In the genomic region with DNA sequence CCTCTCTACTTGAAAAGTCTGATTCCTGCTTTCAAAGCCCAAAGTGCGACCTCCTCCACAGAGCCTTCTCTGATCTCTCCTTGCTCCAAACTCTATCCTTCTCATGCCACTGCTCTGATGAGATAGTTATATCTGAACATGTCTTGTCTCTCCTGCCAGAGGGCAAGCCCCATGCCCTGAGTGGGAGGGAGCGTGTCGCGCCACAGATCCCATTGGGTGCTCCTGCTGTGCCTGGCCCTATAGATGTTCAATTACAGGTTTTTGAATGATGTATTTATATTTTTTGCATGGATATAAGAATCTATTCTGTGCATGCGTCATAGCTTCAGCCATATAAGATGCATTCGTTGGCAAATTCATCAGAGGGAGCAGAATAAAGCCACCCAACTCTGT, we compare ENCODE assay signal across 18 cellular contexts. TPM values are rescaled to one million over a fixed set of nuclear protein-coding genes. Genes with fewer than 3 reads are reported as not detected.
DNase-seq lines count a peak whose midpoint lies in the region; TF ChIP-seq lines count a peak whose summit lies in the region.
"Had no signal": no experiment of that assay in that cellular context is flagged by ENCODE, and none has a peak within 500 bp of the region (broad histone marks: within the 10 kb centered on the region; RNA-seq: fewer than 3 reads in every experiment).

No MANE protein-coding gene starts in this region.

- H3K4me3 ChIP-seq in breast epithelium (no peak overlapping the region), coronary artery (no peak overlapping the region)
- H3K4me3 ChIP-seq: right lobe of liver had no signal

- H3K4me1 Mint-ChIP-seq in MCF 10A (ENCODE audit: insufficient read depth, unreplicated experiment) (no peaks in the 10 kb centered on the region), nephron (peaks cover 86% of the 10 kb centered on the region)
- no peaks in the 10 kb centered on the region for H3K4me1 Mint-ChIP-seq in activated naive CD8-positive, alpha-beta T cell treated with anti-CD3 and anti-CD28 coated beads for 36 hours
- H3K4me1 Mint-ChIP-seq in activated CD4-positive, alpha-beta T cell treated with anti-CD3 and anti-CD28 coated beads, Interleukin-2, amount 10 ng/mL, durations not matched to agents 24 days and 14 days = no peaks in the 10 kb centered on the region
- no peaks in the 10 kb centered on the region for H3K4me1 Mint-ChIP-seq in activated naive CD4-positive, alpha-beta T cell treated with anti-CD3 and anti-CD28 coated beads for 36 hours (ENCODE audit: low read depth)

- BruUV-seq in MCF 10A (replicated peaks; lab: Mats Ljungman, UMichigan) = no TSS peak

- no peaks in the 10 kb centered on the region for H3K27me3 ChIP-seq in breast epithelium
- H3K27me3 ChIP-seq: right lobe of liver had no signal

- POLR2A ChIA-PET in MCF 10A (lab: Yijun Ruan, JAX) = no interaction called here

- CTCF ChIA-PET in MCF 10A (lab: Yijun Ruan, JAX) = interaction anchor here (1.1 kb wide), 1 partner anchor 52 kb away, joined by 3 read pairs; no protein-coding TSS in a partner anchor
- CTCF ChIA-PET in activated naive CD4-positive, alpha-beta T cell treated with anti-CD3 and anti-CD28 coated beads for 36 hours (lab: Charles Lee) = no interaction called here

- H3K36me3 Mint-ChIP-seq in MCF 10A (ENCODE audit: insufficient read depth, unreplicated experiment) = no peaks in the 10 kb centered on the region
- H3K36me3 Mint-ChIP-seq in nephron (ENCODE audit: low read depth) = no peaks in the 10 kb centered on the region
- H3K36me3 Mint-ChIP-seq in activated naive CD8-positive, alpha-beta T cell treated with anti-CD3 and anti-CD28 coated beads for 36 hours = no peaks in the 10 kb centered on the region
- no peaks in the 10 kb centered on the region for H3K36me3 Mint-ChIP-seq in activated CD4-positive, alpha-beta T cell treated with anti-CD3 and anti-CD28 coated beads, Interleukin-2, amount 10 ng/mL, durations not matched to agents 24 days and 14 days (ENCODE audit: low read depth)
- H3K36me3 Mint-ChIP-seq in activated naive CD4-positive, alpha-beta T cell treated with anti-CD3 and anti-CD28 coated beads for 36 hours (ENCODE audit: low read depth) = no peaks in the 10 kb centered on the region

- no peak for DNase-seq in breast epithelium (ENCODE audit: low spot score in 2 of 2)
- DNase-seq in MCF 10A (ENCODE audit: unreplicated experiment) = no peak
- DNase-seq in coronary artery (ENCODE audit: low spot score) = no peak
- DNase-seq in activated naive CD8-positive, alpha-beta T cell treated with anti-CD3 and anti-CD28 coated beads for 36 hours = no peak
- DNase-seq in activated CD4-positive, alpha-beta T cell treated with anti-CD3 and anti-CD28 coated beads, Interleukin-2, amount 10 ng/mL, durations not matched to agents 24 days and 14 days = no peak
- no peak for DNase-seq in activated naive CD4-positive, alpha-beta T cell treated with anti-CD3 and anti-CD28 coated beads for 36 hours
- DNase-seq: 8988T; activated CD4-positive, alpha-beta T cell treated with anti-CD3 and anti-CD28 coated beads, Interleukin-2, amount 50 U/mL, for 48 hours; aorta; NCI-H526 treated with DMSO at 0.1 percent for 48 hours; SHP77 treated with DMSO at 0.1 percent for 48 hours; stimulated activated CD4-positive, alpha-beta T cell treated with anti-CD3 and anti-CD28 coated beads, Interleukin-1b, Interleukin-23, amount 100 ng/mL, for 48 hours; stimulated activated naive CD4-positive, alpha-beta T cell treated with Interleukin-2 at 50 U/mL for 16 hours; T-helper 2 cell had no signal

- H3K27ac ChIP-seq in breast epithelium (peak overlapping the region; percentile 58 to 88), coronary artery (peak overlapping the region; percentile 6 to 52), temporal lobe (ENCODE audit: low read depth, low read length) (peak overlapping the region; percentile 85)
- H3K27ac ChIP-seq: right lobe of liver, VCaP had no signal

- H3K36me3 ChIP-seq in breast epithelium = no peaks in the 10 kb centered on the region
- H3K36me3 ChIP-seq: right lobe of liver had no signal

- H3K4me1 ChIP-seq in breast epithelium = peaks cover 0 to 11% of the 10 kb centered on the region in 2 donors
- H3K4me1 ChIP-seq: right lobe of liver had no signal

- no peak overlapping the region for H3K27ac Mint-ChIP-seq in MCF 10A (ENCODE audit: low read depth, unreplicated experiment)
- peak overlapping the region; percentile 98 to 99 (median 99) for H3K27ac Mint-ChIP-seq in nephron
- H3K27ac Mint-ChIP-seq in activated naive CD8-positive, alpha-beta T cell treated with anti-CD3 and anti-CD28 coated beads for 36 hours = no peak overlapping the region
- no peak overlapping the region for H3K27ac Mint-ChIP-seq in activated CD4-positive, alpha-beta T cell treated with anti-CD3 and anti-CD28 coated beads, Interleukin-2, amount 10 ng/mL, durations not matched to agents 24 days and 14 days
- no peak overlapping the region for H3K27ac Mint-ChIP-seq in activated naive CD4-positive, alpha-beta T cell treated with anti-CD3 and anti-CD28 coated beads for 36 hours

- H3K9me3 ChIP-seq in breast epithelium = no peaks in the 10 kb centered on the region
- H3K9me3 ChIP-seq: right lobe of liver had no signal

- H3K4me3 Mint-ChIP-seq in MCF 10A (ENCODE audit: unreplicated experiment) = no peak overlapping the region
- no peak overlapping the region for H3K4me3 Mint-ChIP-seq in nephron
- no peak overlapping the region for H3K4me3 Mint-ChIP-seq in activated naive CD8-positive, alpha-beta T cell treated with anti-CD3 and anti-CD28 coated beads for 36 hours
- no peak overlapping the region for H3K4me3 Mint-ChIP-seq in activated CD4-positive, alpha-beta T cell treated with anti-CD3 and anti-CD28 coated beads, Interleukin-2, amount 10 ng/mL, durations not matched to agents 24 days and 14 days
- no peak overlapping the region for H3K4me3 Mint-ChIP-seq in activated naive CD4-positive, alpha-beta T cell treated with anti-CD3 and anti-CD28 coated beads for 36 hours

- no peak for TF ChIP-seq POLR2A in breast epithelium (IDR thresholded peaks at IDR 0.05)

- H3K9me3 Mint-ChIP-seq in MCF 10A (ENCODE audit: unreplicated experiment) = no peaks in the 10 kb centered on the region
- no peaks in the 10 kb centered on the region for H3K9me3 Mint-ChIP-seq in nephron
- no peaks in the 10 kb centered on the region for H3K9me3 Mint-ChIP-seq in activated naive CD8-positive, alpha-beta T cell treated with anti-CD3 and anti-CD28 coated beads for 36 hours
- H3K9me3 Mint-ChIP-seq in activated CD4-positive, alpha-beta T cell treated with anti-CD3 and anti-CD28 coated beads, Interleukin-2, amount 10 ng/mL, durations not matched to agents 24 days and 14 days = no peaks in the 10 kb centered on the region
- H3K9me3 Mint-ChIP-seq in activated naive CD4-positive, alpha-beta T cell treated with anti-CD3 and anti-CD28 coated beads for 36 hours = no peaks in the 10 kb centered on the region

- H3K27me3 Mint-ChIP-seq in MCF 10A (ENCODE audit: insufficient read depth, unreplicated experiment) (peaks cover 1% of the 10 kb centered on the region), nephron (ENCODE audit: low read depth) (peaks cover 3% of the 10 kb centered on the region)
- no peaks in the 10 kb centered on the region for H3K27me3 Mint-ChIP-seq in activated naive CD8-positive, alpha-beta T cell treated with anti-CD3 and anti-CD28 coated beads for 36 hours
- peaks cover 3% of the 10 kb centered on the region for H3K27me3 Mint-ChIP-seq in activated CD4-positive, alpha-beta T cell treated with anti-CD3 and anti-CD28 coated beads, Interleukin-2, amount 10 ng/mL, durations not matched to agents 24 days and 14 days
- H3K27me3 Mint-ChIP-seq in activated naive CD4-positive, alpha-beta T cell treated with anti-CD3 and anti-CD28 coated beads for 36 hours (ENCODE audit: low read depth) = peaks cover 5% of the 10 kb centered on the region

- intact Hi-C loops in breast epithelium (cut with DNase I; ENCODE audit: low total_unique reads) = no loop called here
- intact Hi-C loops in MCF 10A (cut with micrococcal nuclease) = no loop called here
- intact Hi-C loops in activated CD4-positive, alpha-beta T cell treated with anti-CD3 and anti-CD28 coated beads, Interleukin-2, amount 10 ng/mL, durations not matched to agents 24 days and 14 days (cut with micrococcal nuclease) = no loop called here
- intact Hi-C loops in activated naive CD4-positive, alpha-beta T cell treated with anti-CD3 and anti-CD28 coated beads for 36 hours (cut with micrococcal nuclease) = no loop called here

- TF ChIP-seq CTCF in breast epithelium (IDR thresholded peaks at IDR 0.05) = no peak
- no peak for TF ChIP-seq CTCF in MCF 10A (IDR thresholded peaks at IDR 0.05; ENCODE audit: unreplicated experiment)
- no peak for TF ChIP-seq CTCF in coronary artery (IDR thresholded peaks at IDR 0.05)
- TF ChIP-seq CTCF in nephron (IDR thresholded peaks at IDR 0.05; ENCODE audit: unreplicated experiment in 3 of 3) = no peak

RNA-seq across cellular contexts. Expression of gene CORO2B, which starts 20.4 kb away (rescaled TPM):
- total RNA-seq in breast epithelium (10 to 100 TPM in 1 of 3 donors, 1 to 10 TPM in 2; 2.9 to 11.2 (median 3.5) TPM), MCF 10A (2022) (0.47 and 0.79 TPM in 2 replicates), temporal lobe (28.0 TPM)
- total RNA-seq in activated naive CD8-positive, alpha-beta T cell treated with anti-CD3 and anti-CD28 coated beads for 36 hours = not detected
- 0.09 and 0.16 TPM in 2 replicates for total RNA-seq in activated CD4-positive, alpha-beta T cell treated with anti-CD3 and anti-CD28 coated beads, Interleukin-2, amount 10 ng/mL, durations not matched to agents 24 days and 14 days
- total RNA-seq in activated naive CD4-positive, alpha-beta T cell treated with anti-CD3 and anti-CD28 coated beads for 36 hours = not detected

Comparison
In these comparisons a context has a peak if more than half of its experiments do, and no peak if none do; other contexts are left out.
1. H3K27ac ChIP-seq: peak in every context shown above with its lines; median percentile 85 in temporal lobe; 73 in breast epithelium; 29 in coronary artery.
2. H3K27ac Mint-ChIP-seq: peak in nephron (3 of 3); none in MCF 10A (single experiment), activated naive CD8-positive, alpha-beta T cell treated with anti-CD3 and anti-CD28 coated beads for 36 hours (single experiment), activated CD4-positive, alpha-beta T cell treated with anti-CD3 and anti-CD28 coated beads, Interleukin-2, amount 10 ng/mL, durations not matched to agents 24 days and 14 days (single experiment) and activated naive CD4-positive, alpha-beta T cell treated with anti-CD3 and anti-CD28 coated beads for 36 hours (single experiment).